In genomic region chr1:62045579-62045978, GRCh38 we compare ENCODE assay signal across 12 cellular contexts.
DNase-seq lines count a peak whose midpoint lies in the region; ATAC-seq and TF ChIP-seq lines count a peak whose summit lies in the region.
"Had no signal": no experiment of that assay in that cellular context is flagged by ENCODE, and none has a peak within 500 bp of the region (broad histone marks: within the 10 kb centered on the region; RNA-seq: fewer than 3 reads in every experiment).

No MANE protein-coding gene starts in this region.

- intact Hi-C loops in head of caudate nucleus (cut with DNase I), result no loop called here

- H3K4me3 ChIP-seq in NB4 (ENCODE audit: low read depth, low read length), result no peak overlapping the region
- H3K4me3 ChIP-seq: uterus had no signal

- ATAC-seq in HG02759 (IDR thresholded peaks at IDR 0.05; ENCODE audit: unreplicated experiment) (no peak), HG03439 (IDR thresholded peaks at IDR 0.05; ENCODE audit: unreplicated experiment) (no peak)

- no peak for TF ChIP-seq POLR2A in NB4 (IDR thresholded peaks at IDR 0.05; ENCODE audit: extremely low read depth, insufficient read length)

- DNase-seq in DMS53 (lab: John Stamatoyannopoulos, UW) (peak; percentile 91), NB4 (ENCODE audit: low read depth) (peak; percentile 3), amniotic epithelial cell (ENCODE audit: low read depth) (peak; percentile 3), kidney tubule cell (ENCODE audit: low spot score) (peak; percentile 44), Kasumi-1 (lab: John Stamatoyannopoulos, UW) (no peak), head of caudate nucleus (no peak)
- DNase-seq: activated gamma-delta T cell; effector memory CD4-positive, alpha-beta T cell; immature natural killer cell; uterus had no signal

- TF ChIP-seq CTCF in NB4 (IDR thresholded peaks at IDR 0.05; ENCODE audit: low read depth, low read length), result no peak

Comparison
In these comparisons a context has a peak if more than half of its experiments do, and no peak if none do; other contexts are left out.
1. DNase-seq: peak in DMS53 (single experiment), NB4 (single experiment), amniotic epithelial cell (single experiment) and kidney tubule cell (single experiment); none in Kasumi-1 (0 of 2) and head of caudate nucleus (0 of 42).